8 cellular contexts compared by ENCODE assay signal in the genomic region with DNA sequence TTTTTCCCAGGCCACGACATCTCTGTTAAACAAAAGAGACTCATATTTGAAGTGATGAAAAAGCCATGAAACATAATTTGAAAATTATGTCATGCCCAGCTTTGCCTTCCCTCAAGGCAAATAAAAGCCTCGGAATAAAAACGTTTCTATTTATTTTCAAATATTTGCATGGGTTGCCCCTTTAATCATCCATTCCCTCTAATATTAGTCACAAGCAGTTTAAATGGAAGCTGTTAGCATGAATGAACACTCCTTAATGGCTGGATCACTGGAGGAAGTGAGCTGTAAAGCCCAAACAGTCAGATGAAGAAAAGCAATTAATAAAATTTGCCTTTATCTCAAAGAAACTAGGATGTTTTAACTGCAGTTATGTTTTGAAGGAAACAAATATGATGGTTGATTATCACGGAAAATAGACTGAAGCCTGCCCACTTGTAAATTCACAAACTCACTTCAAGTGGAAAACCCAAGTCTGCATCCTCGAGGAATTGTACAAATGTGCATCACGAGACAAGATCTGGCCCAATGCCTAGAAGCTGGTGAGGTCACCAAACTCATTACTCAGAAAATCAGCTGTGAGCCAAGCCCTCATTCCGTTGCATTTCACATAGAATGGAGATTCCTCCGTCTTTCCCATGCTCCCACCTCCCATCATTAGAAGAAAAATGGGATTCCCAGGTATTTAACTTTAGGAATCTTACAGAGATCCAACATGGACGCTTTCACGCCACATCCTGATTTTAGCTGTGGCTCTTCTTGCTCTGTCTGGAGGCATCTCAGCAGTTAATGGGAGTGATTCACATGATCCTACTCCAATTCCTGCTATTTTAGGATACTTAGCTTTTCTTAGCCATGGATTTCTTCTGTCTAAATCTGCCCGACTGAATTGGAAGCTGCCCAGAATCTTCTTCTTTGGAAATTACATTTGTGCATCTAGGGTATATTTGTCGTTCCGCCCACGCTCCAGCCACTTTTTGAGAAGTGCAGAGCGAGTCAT.
DNase-seq lines count a peak whose midpoint lies in the region; ATAC-seq and TF ChIP-seq lines count a peak whose summit lies in the region.

No MANE protein-coding gene starts in this region.

- H3K4me3 ChIP-seq in AG04449 (ENCODE audit: low read depth, low read length) (peak overlapping the region; percentile 36), epithelial cell of proximal tubule (ENCODE audit: low read depth, low read length) (no peak overlapping the region)

- CTCF ChIA-PET in AG04449 (lab: Yijun Ruan, JAX) = interaction anchor here (0.7 to 2.4 kb wide), 10 partner anchors 10 to 269 kb away, joined by 3 to 9 read pairs (median 4); no protein-coding TSS in a partner anchor

- ATAC-seq in GM18511 (IDR thresholded peaks at IDR 0.05; ENCODE audit: unreplicated experiment) (no peak), GM19023 (IDR thresholded peaks at IDR 0.05; ENCODE audit: unreplicated experiment) (no peak)

- TF ChIP-seq CTCF in AG04449 (IDR thresholded peaks at IDR 0.05; ENCODE audit: insufficient read depth, low read length, missing control alignments) (no peak), epithelial cell of proximal tubule (conservative IDR thresholded peaks at IDR 0.05; ENCODE audit: low read depth, low read length) (no peak)

- DNase-seq in AG04449 (ENCODE audit: low read depth, low spot score) (peak; percentile 75), NCI-H446 treated with DMSO at 0.1 percent for 48 hours (lab: John Stamatoyannopoulos, UW) (peak; percentile 78), epithelial cell of proximal tubule (ENCODE audit: low read depth) (peak; percentile 92), myocyte (ENCODE audit: low read depth) (peak; percentile 91), GM19240 (ENCODE audit: insufficient read length, low spot score) (no peak)
- DNase-seq in activated CD8-positive, alpha-beta memory T cell treated with anti-CD3 and anti-CD28 coated beads, Interleukin-2, amount 50 U/mL, for 4 hours = no peak

- POLR2A ChIA-PET in AG04449 (lab: Yijun Ruan, JAX) = interaction anchor here (0.5 to 1.5 kb wide), 4 partner anchors 12 to 271 kb away, joined by 3 to 5 read pairs (median 4); partner anchors contain the start of gene ATXN1

Comparison
In these comparisons a context has a peak if more than half of its experiments do, and no peak if none do; other contexts are left out.
1. DNase-seq: peak in AG04449 (single experiment), NCI-H446 treated with DMSO at 0.1 percent for 48 hours (single experiment), epithelial cell of proximal tubule (single experiment) and myocyte (single experiment); none in activated CD8-positive, alpha-beta memory T cell treated with anti-CD3 and anti-CD28 coated beads, Interleukin-2, amount 50 U/mL, for 4 hours (single experiment) and GM19240 (single experiment).